Comparison of ENCODE assay signal across 16 cellular contexts in the genomic region with DNA sequence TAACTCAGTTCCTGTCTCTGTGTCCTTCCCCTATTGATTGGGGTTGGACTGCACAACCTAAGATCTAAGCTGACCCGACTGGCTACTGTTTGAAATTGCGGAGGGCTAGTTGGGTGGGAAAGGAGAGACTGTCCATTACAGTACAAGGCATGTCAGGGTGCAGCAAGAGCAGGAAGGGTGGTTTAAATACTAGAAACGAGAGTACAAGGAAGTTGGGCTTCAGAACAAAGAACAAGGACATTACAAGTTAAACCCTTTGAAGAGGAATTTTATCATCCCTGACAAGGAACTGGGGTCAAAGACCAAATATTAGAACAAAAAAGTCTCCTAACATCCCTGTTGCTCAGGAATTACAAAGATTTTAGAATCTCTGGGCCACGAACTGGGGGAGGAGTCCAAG.
DNase-seq lines count a peak whose midpoint lies in the region; ATAC-seq, FAIRE-seq and TF ChIP-seq lines count a peak whose summit lies in the region.
"Had no signal": no experiment of that assay in that cellular context is flagged by ENCODE, and none has a peak within 500 bp of the region (broad histone marks: within the 10 kb centered on the region; RNA-seq: fewer than 3 reads in every experiment).

No MANE protein-coding gene starts in this region.

- WGBS in hepatocyte (ENCODE audit: low lambda C conversion rate, missing lambda C conversion rate) = 44% methylated on average over 4 of the region's 4 CpGs
- WGBS in small intestine, 3 donors = 30 to 56% (median 44%) methylated on average over 4 of the region's 4 CpGs

- no peak for ATAC-seq in activated CD8-positive, alpha-beta memory T cell treated with anti-CD3 and anti-CD28 coated beads, Interleukin-2, amount 10 ng/mL, durations not matched to agents 7 days and 5 days
- ATAC-seq in activated naive CD8-positive, alpha-beta T cell treated with anti-CD3 and anti-CD28 coated beads, Interleukin-2, amount 50 U/mL, for 24 hours = no peak
- no peak for ATAC-seq in GM21515 (IDR thresholded peaks at IDR 0.05; ENCODE audit: unreplicated experiment)

- CTCF ChIA-PET in activated CD8-positive, alpha-beta memory T cell treated with anti-CD3 and anti-CD28 coated beads, Interleukin-2, amount 10 ng/mL, durations not matched to agents 7 days and 5 days (lab: Charles Lee) = no interaction called here

- no peaks in the 10 kb centered on the region for H3K27me3 Mint-ChIP-seq in activated CD8-positive, alpha-beta memory T cell treated with anti-CD3 and anti-CD28 coated beads, Interleukin-2, amount 10 ng/mL, durations not matched to agents 7 days and 5 days
- H3K27me3 Mint-ChIP-seq in activated naive CD8-positive, alpha-beta T cell treated with anti-CD3 and anti-CD28 coated beads, Interleukin-2, amount 50 U/mL, for 24 hours = no peaks in the 10 kb centered on the region
- H3K27me3 Mint-ChIP-seq: IgD-negative memory B cell had no signal

- H3K4me2 ChIP-seq in hepatocyte = peak overlapping the region; percentile 68

- no peaks in the 10 kb centered on the region for H3K36me3 ChIP-seq in hepatocyte (replicated peaks; ENCODE audit: insufficient read depth, low read depth)
- H3K36me3 ChIP-seq in small intestine (ENCODE audit: control insufficient read depth in 2 of 2, insufficient read depth in 2 of 2, low read length in 2 of 2) = no peaks in the 10 kb centered on the region

- H3K4me1 Mint-ChIP-seq in activated CD8-positive, alpha-beta memory T cell treated with anti-CD3 and anti-CD28 coated beads, Interleukin-2, amount 10 ng/mL, durations not matched to agents 7 days and 5 days = peaks cover 15% of the 10 kb centered on the region
- H3K4me1 Mint-ChIP-seq in activated naive CD8-positive, alpha-beta T cell treated with anti-CD3 and anti-CD28 coated beads, Interleukin-2, amount 50 U/mL, for 24 hours = peaks cover 13% of the 10 kb centered on the region
- H3K4me1 Mint-ChIP-seq: IgD-negative memory B cell had no signal

- no peak for TF ChIP-seq CTCF in hepatocyte (IDR thresholded peaks at IDR 0.05; ENCODE audit: poor library complexity)

- peak overlapping the region; percentile 43 for H3K27ac Mint-ChIP-seq in activated CD8-positive, alpha-beta memory T cell treated with anti-CD3 and anti-CD28 coated beads, Interleukin-2, amount 10 ng/mL, durations not matched to agents 7 days and 5 days
- no peak overlapping the region for H3K27ac Mint-ChIP-seq in activated naive CD8-positive, alpha-beta T cell treated with anti-CD3 and anti-CD28 coated beads, Interleukin-2, amount 50 U/mL, for 24 hours
- H3K27ac Mint-ChIP-seq: IgD-negative memory B cell had no signal

- H3K9me3 ChIP-seq in hepatocyte (ENCODE audit: low read depth) (no peaks in the 10 kb centered on the region), small intestine (ENCODE audit: control insufficient read depth, low read depth) (no peaks in the 10 kb centered on the region)

- H3K27ac ChIP-seq in hepatocyte (peak overlapping the region; percentile 85), small intestine (ENCODE audit: low read depth in 1 of 2, low read length in 1 of 2) (peak overlapping the region in 1 of 2 donors; percentile 83)

- no peak overlapping the region for H3K4me3 Mint-ChIP-seq in activated CD8-positive, alpha-beta memory T cell treated with anti-CD3 and anti-CD28 coated beads, Interleukin-2, amount 10 ng/mL, durations not matched to agents 7 days and 5 days
- peak overlapping the region; percentile 21 for H3K4me3 Mint-ChIP-seq in activated naive CD8-positive, alpha-beta T cell treated with anti-CD3 and anti-CD28 coated beads, Interleukin-2, amount 50 U/mL, for 24 hours
- H3K4me3 Mint-ChIP-seq: IgD-negative memory B cell had no signal

- FAIRE-seq in small intestine (lab: Jason Lieb, UNC) = no peak
- FAIRE-seq: H1, RCC 7860 had no signal

- H3K4me1 ChIP-seq in hepatocyte (ENCODE audit: insufficient read depth) (peaks cover 10% of the 10 kb centered on the region), small intestine (ENCODE audit: control insufficient read depth in 2 of 2, insufficient read depth in 1 of 2, low read depth in 1 of 2, low read length in 1 of 2) (peaks cover 0 to 7% of the 10 kb centered on the region in 2 donors)

- no peak for DNase-seq in activated CD8-positive, alpha-beta memory T cell treated with anti-CD3 and anti-CD28 coated beads, Interleukin-2, amount 10 ng/mL, durations not matched to agents 7 days and 5 days
- DNase-seq in activated CD8-positive, alpha-beta memory T cell treated with anti-CD3 and anti-CD28 coated beads, Interleukin-2, amount 50 U/mL, for 4 hours = no peak
- DNase-seq in activated naive CD8-positive, alpha-beta T cell treated with anti-CD3 and anti-CD28 coated beads, Interleukin-2, amount 50 U/mL, for 24 hours = no peak
- DNase-seq in hepatocyte (ENCODE audit: low spot score) (no peak), small intestine (peak; percentile 45), NCI-H146 treated with DMSO at 0.1 percent for 48 hours (lab: John Stamatoyannopoulos, UW; ENCODE audit: unreplicated experiment) (no peak)
- DNase-seq in stimulated activated CD4-positive, alpha-beta T cell treated with anti-CD3 and anti-CD28 coated beads, Interleukin-2, amount 100 ng/mL, for 48 hours = no peak
- DNase-seq: C1 segment of cervical spinal cord, NCI-H1417, NCI-H2029, NCI-H2171 treated with DMSO at 0.1 percent for 48 hours, NCI-H510A had no signal

- H3K36me3 Mint-ChIP-seq in activated CD8-positive, alpha-beta memory T cell treated with anti-CD3 and anti-CD28 coated beads, Interleukin-2, amount 10 ng/mL, durations not matched to agents 7 days and 5 days = peaks cover 45% of the 10 kb centered on the region
- peaks cover 37% of the 10 kb centered on the region for H3K36me3 Mint-ChIP-seq in activated naive CD8-positive, alpha-beta T cell treated with anti-CD3 and anti-CD28 coated beads, Interleukin-2, amount 50 U/mL, for 24 hours (ENCODE audit: low read depth)

- peaks cover 7% of the 10 kb centered on the region for H3K79me2 ChIP-seq in hepatocyte

- H4K20me1 ChIP-seq in hepatocyte (ENCODE audit: insufficient read depth, poor library complexity, severe bottlenecking) = no peaks in the 10 kb centered on the region

- H3K27me3 ChIP-seq in hepatocyte = no peaks in the 10 kb centered on the region
- no peaks in the 10 kb centered on the region for H3K27me3 ChIP-seq in small intestine (ENCODE audit: control insufficient read depth in 2 of 2, insufficient read depth in 2 of 2, low read length in 2 of 2)

- H2AFZ ChIP-seq in hepatocyte = peak overlapping the region; percentile 17

- H3K4me3 ChIP-seq in hepatocyte = no peak overlapping the region
- H3K4me3 ChIP-seq in small intestine (ENCODE audit: low read depth in 1 of 2, low read length in 2 of 2) = no peak overlapping the region

- no peaks in the 10 kb centered on the region for H3K9me2 ChIP-seq in hepatocyte (replicated peaks; ENCODE audit: insufficient read depth)

- H3K9me3 Mint-ChIP-seq in activated CD8-positive, alpha-beta memory T cell treated with anti-CD3 and anti-CD28 coated beads, Interleukin-2, amount 10 ng/mL, durations not matched to agents 7 days and 5 days (ENCODE audit: low read depth) = peaks cover 25% of the 10 kb centered on the region
- H3K9me3 Mint-ChIP-seq in activated naive CD8-positive, alpha-beta T cell treated with anti-CD3 and anti-CD28 coated beads, Interleukin-2, amount 50 U/mL, for 24 hours = peaks cover 29% of the 10 kb centered on the region
